Comparison of ENCODE assay signal across 9 cellular contexts in the genomic region with DNA sequence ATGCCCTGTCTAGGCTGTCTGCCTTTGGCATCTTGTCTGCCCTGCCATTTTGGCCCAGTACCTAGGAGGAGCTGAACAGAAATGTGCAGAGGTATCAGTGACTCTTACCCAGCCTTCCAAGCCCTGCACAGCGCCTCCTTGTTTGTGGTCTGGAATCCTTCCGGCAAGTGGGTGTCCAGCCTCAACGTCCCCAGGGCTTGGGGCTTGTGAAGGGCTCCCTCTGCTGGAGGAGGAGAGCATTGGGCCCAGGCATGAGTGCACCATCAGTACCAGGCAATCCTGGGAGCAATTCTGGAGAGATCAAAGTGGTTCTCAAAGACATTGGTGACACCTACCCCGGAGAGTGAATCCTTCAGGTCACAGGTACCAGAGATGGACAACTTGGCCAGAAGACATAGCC. TPM values are rescaled to one million over a fixed set of nuclear protein-coding genes. Genes with fewer than 3 reads are reported as not detected.
DNase-seq lines count a peak whose midpoint lies in the region; ATAC-seq, FAIRE-seq and TF ChIP-seq lines count a peak whose summit lies in the region.
"Had no signal": no experiment of that assay in that cellular context is flagged by ENCODE, and none has a peak within 500 bp of the region (broad histone marks: within the 10 kb centered on the region; RNA-seq: fewer than 3 reads in every experiment).

No MANE protein-coding gene starts in this region.

- H3K27me3 ChIP-seq in CD8-positive, alpha-beta T cell (ENCODE audit: insufficient read depth, low read length): no peaks in the 10 kb centered on the region
- H3K27me3 ChIP-seq in HCT116 (ENCODE audit: insufficient read depth, low read length): peaks cover 5% of the 10 kb centered on the region

- BruUV-seq in HCT116 (replicated peaks; lab: Mats Ljungman, UMichigan): no TSS peak

- H4K20me1 ChIP-seq in HCT116 (ENCODE audit: insufficient read depth): no peaks in the 10 kb centered on the region

- no peak overlapping the region for H3K27ac ChIP-seq in CD8-positive, alpha-beta T cell (ENCODE audit: low read depth, low read length)
- H3K27ac ChIP-seq in HCT116 (ENCODE audit: low read depth, low read length): no peak overlapping the region

- no peaks in the 10 kb centered on the region for H3K4me1 Mint-ChIP-seq in CD8-positive, alpha-beta T cell (ENCODE audit: low read depth)
- H3K4me1 Mint-ChIP-seq in activated CD4-positive, alpha-beta memory T cell treated with anti-CD3 and anti-CD28 coated beads for 36 hours (ENCODE audit: low read depth): no peaks in the 10 kb centered on the region

- no peak overlapping the region for H3K9ac ChIP-seq in HCT116 (ENCODE audit: low read length)

- POLR2A ChIA-PET in CD8-positive, alpha-beta T cell (lab: Charles Lee): no interaction called here
- POLR2A ChIA-PET in HCT116 (lab: Charles Lee): no interaction called here
- POLR2A ChIA-PET in activated CD4-positive, alpha-beta memory T cell treated with anti-CD3 and anti-CD28 coated beads for 36 hours (lab: Charles Lee): no interaction called here

- H3K27ac Mint-ChIP-seq in CD8-positive, alpha-beta T cell: no peak overlapping the region
- no peak overlapping the region for H3K27ac Mint-ChIP-seq in activated CD4-positive, alpha-beta memory T cell treated with anti-CD3 and anti-CD28 coated beads for 36 hours

- CTCF ChIA-PET in CD8-positive, alpha-beta T cell (lab: Charles Lee): interaction anchor here (0.9 to 1.6 kb wide), 3 partner anchors 18 to 246 kb away, joined by 3 to 5 read pairs (median 4); no protein-coding TSS in a partner anchor
- CTCF ChIA-PET in HCT116 (lab: Charles Lee): interaction anchor here (0.7 to 1.7 kb wide), 3 partner anchors 16 to 125 kb away, joined by 3 read pairs; no protein-coding TSS in a partner anchor
- CTCF ChIA-PET in activated CD4-positive, alpha-beta memory T cell treated with anti-CD3 and anti-CD28 coated beads for 36 hours (lab: Charles Lee): interaction anchor here (0.6 to 2.7 kb wide), 11 partner anchors 16 to 269 kb away, joined by 3 to 23 read pairs (median 3); no protein-coding TSS in a partner anchor

- H3K4me1 ChIP-seq in CD8-positive, alpha-beta T cell (ENCODE audit: insufficient read depth, low read length): no peaks in the 10 kb centered on the region
- H3K4me1 ChIP-seq in HCT116 (ENCODE audit: control insufficient read depth in 1 of 2, insufficient read depth in 2 of 2, low read length in 2 of 2): no peaks in the 10 kb centered on the region

- no peaks in the 10 kb centered on the region for H3K9me3 Mint-ChIP-seq in CD8-positive, alpha-beta T cell
- H3K9me3 Mint-ChIP-seq in activated CD4-positive, alpha-beta memory T cell treated with anti-CD3 and anti-CD28 coated beads for 36 hours: no peaks in the 10 kb centered on the region

- peak; percentile 65 for TF ChIP-seq RAD21 in HCT116 (IDR thresholded peaks at IDR 0.05; ENCODE audit: low read depth)

- no peak overlapping the region for H3K4me3 ChIP-seq in CD8-positive, alpha-beta T cell (ENCODE audit: low read depth, low read length)
- no peak overlapping the region for H3K4me3 ChIP-seq in HCT116 (replicated peaks in 1 of 2; ENCODE audit: low read depth in 1 of 2, low read length in 2 of 2)

- no peaks in the 10 kb centered on the region for H3K36me3 Mint-ChIP-seq in CD8-positive, alpha-beta T cell
- no peaks in the 10 kb centered on the region for H3K36me3 Mint-ChIP-seq in activated CD4-positive, alpha-beta memory T cell treated with anti-CD3 and anti-CD28 coated beads for 36 hours

- H2AFZ ChIP-seq in HCT116 (ENCODE audit: low read depth, low read length, poor library complexity, severe bottlenecking): no peak overlapping the region

- TF ChIP-seq CTCF in CD8-positive, alpha-beta T cell (IDR thresholded peaks at IDR 0.05): peak; percentile 21
- peak; percentile 81 to 95 (median 86); a peak in 5 of 6 replicates for TF ChIP-seq CTCF in HCT116 (IDR thresholded peaks at IDR 0.05 in 2 of 3, conservative IDR thresholded peaks at IDR 0.05 in 1 of 3; ENCODE audit: borderline replicate concordance in 1 of 3, insufficient read depth in 1 of 3, low read depth in 2 of 3, low read length in 2 of 3)

- H3K4me3 Mint-ChIP-seq in CD8-positive, alpha-beta T cell: no peak overlapping the region
- no peak overlapping the region for H3K4me3 Mint-ChIP-seq in activated CD4-positive, alpha-beta memory T cell treated with anti-CD3 and anti-CD28 coated beads for 36 hours

- H3K4me2 ChIP-seq in HCT116 (ENCODE audit: low read length): no peak overlapping the region; the same call in 1 of the 2 replicates

- H3K79me2 ChIP-seq in HCT116 (ENCODE audit: insufficient read depth, low read length): no peaks in the 10 kb centered on the region

- H3K9me2 ChIP-seq in HCT116 (ENCODE audit: insufficient read depth): no peaks in the 10 kb centered on the region

- ATAC-seq in CD8-positive, alpha-beta T cell: no peak
- ATAC-seq in HCT116 (peak; percentile 89), HG03135 (IDR thresholded peaks at IDR 0.05; ENCODE audit: unreplicated experiment) (no peak), HG03280 (IDR thresholded peaks at IDR 0.05; ENCODE audit: unreplicated experiment) (no peak)

- intact Hi-C loops in CD8-positive, alpha-beta T cell (cut with DNase I, micrococcal nuclease): loop anchor here in 1 of 2 experiments (5.0 kb wide), 3 partner anchors 121 to 256 kb away; no protein-coding TSS in a partner anchor
- intact Hi-C loops in HCT116 (cut with micrococcal nuclease): loop anchor here (1.0 to 5.0 kb wide), 4 partner anchors 74 to 241 kb away; no protein-coding TSS in a partner anchor
- intact Hi-C loops in activated CD4-positive, alpha-beta memory T cell treated with anti-CD3 and anti-CD28 coated beads for 36 hours (cut with micrococcal nuclease): loop anchor here (1.0 to 10.0 kb wide), 2 partner anchors 122 to 239 kb away; no protein-coding TSS in a partner anchor

- no peaks in the 10 kb centered on the region for H3K36me3 ChIP-seq in CD8-positive, alpha-beta T cell (ENCODE audit: insufficient read depth, low read length)
- no peaks in the 10 kb centered on the region for H3K36me3 ChIP-seq in HCT116 (ENCODE audit: control insufficient read depth in 1 of 2, insufficient read depth in 2 of 2, low read length in 2 of 2)

- DNase-seq in CD8-positive, alpha-beta T cell: peak in 2 of 7 experiments; percentile 15 to 19
- DNase-seq in HCT116 (ENCODE audit: low read depth, low spot score): peak; percentile 32
- DNase-seq in activated CD4-positive, alpha-beta memory T cell treated with anti-CD3 and anti-CD28 coated beads for 36 hours: peak; percentile 45
- peak; percentile 20 for DNase-seq in kidney tubule cell (ENCODE audit: low spot score)
- DNase-seq in frontal cortex (ENCODE audit: low spot score in 2 of 2): no peak
- DNase-seq in OCI-M2 (lab: John Stamatoyannopoulos, UW; ENCODE audit: unreplicated experiment): no peak

- H3K27me3 Mint-ChIP-seq in CD8-positive, alpha-beta T cell (ENCODE audit: low read depth): peaks cover 16% of the 10 kb centered on the region
- H3K27me3 Mint-ChIP-seq in activated CD4-positive, alpha-beta memory T cell treated with anti-CD3 and anti-CD28 coated beads for 36 hours: peaks cover 6% of the 10 kb centered on the region

- H3K9me3 ChIP-seq in CD8-positive, alpha-beta T cell (ENCODE audit: low read length): no peaks in the 10 kb centered on the region
- H3K9me3 ChIP-seq in HCT116 (ENCODE audit: control insufficient read depth in 1 of 2, insufficient read depth in 1 of 2, low read depth in 1 of 2, low read length in 2 of 2): no peaks in the 10 kb centered on the region

- RAD21 ChIA-PET in HCT116 (lab: Charles Lee; ENCODE audit: low non-redundant PET in 1 of 2, low total read pairs in 2 of 2, uncharacterized antibody in 2 of 2, unreplicated experiment in 2 of 2): no interaction called here

- no peak for TF ChIP-seq POLR2A in HCT116 (IDR thresholded peaks at IDR 0.05; ENCODE audit: borderline replicate concordance, extremely low read depth, insufficient read depth, insufficient read length)

- no peak for FAIRE-seq in frontal cortex (lab: Jason Lieb, UNC)

TF ChIP-seq in HCT116, 20 proteins besides CTCF, POLR2A, EP300 and RAD21:
- TF ChIP-seq YY1 (IDR thresholded peaks at IDR 0.05; ENCODE audit: extremely low read depth, insufficient replicate concordance, low read depth, low read length) (no peak), TCF7L2 (IDR thresholded peaks at IDR 0.05; ENCODE audit: borderline replicate concordance, extremely low read depth, insufficient read depth, insufficient read length) (peak; percentile 40)

RNA-seq across cellular contexts. Expression of a gene that starts 2.4 kb away (rescaled TPM):
- not detected for total RNA-seq in CD8-positive, alpha-beta T cell
- total RNA-seq in HCT116 (2021; ENCODE audit: unreplicated experiment) (not detected), frontal cortex (not detected)
- polyA plus RNA-seq in HCT116 (2012): not detected in 2 replicates
- total RNA-seq in activated CD4-positive, alpha-beta memory T cell treated with anti-CD3 and anti-CD28 coated beads for 36 hours: not detected
- polyA plus RNA-seq: esophagus had no signal

RNA-seq across cellular contexts. Expression of a gene that starts 30.1 kb away (rescaled TPM):
- total RNA-seq in CD8-positive, alpha-beta T cell: 1 to 10 TPM in 1 of 2 experiments, under 1 TPM in 1; 0.43 to 1.1 TPM
- total RNA-seq in HCT116 (2021; ENCODE audit: unreplicated experiment) (0.30 TPM), frontal cortex (not detected)
- not detected in 2 replicates for polyA plus RNA-seq in HCT116 (2012)
- total RNA-seq in activated CD4-positive, alpha-beta memory T cell treated with anti-CD3 and anti-CD28 coated beads for 36 hours: not detected
- polyA plus RNA-seq: esophagus had no signal

Comparison
In these comparisons a context has a peak if more than half of its experiments do, and no peak if none do; other contexts are left out.
1. DNase-seq: peak in HCT116 (single experiment), activated CD4-positive, alpha-beta memory T cell treated with anti-CD3 and anti-CD28 coated beads for 36 hours (single experiment) and kidney tubule cell (single experiment); none in frontal cortex (0 of 2) and OCI-M2 (single experiment).